17 cellular contexts compared by ENCODE assay signal in genomic region chr9:120883608-120883996, GRCh38.
"Had no signal": no experiment of that assay in that cellular context is flagged by ENCODE, and none has a peak within 500 bp of the region (broad histone marks: within the 10 kb centered on the region; RNA-seq: fewer than 3 reads in every experiment).

No MANE protein-coding gene starts in this region.

- H3K4me3 Mint-ChIP-seq: activated CD4-positive, alpha-beta memory T cell treated with anti-CD3 and anti-CD28 coated beads for 36 hours; activated T-helper 1 cell treated with anti-CD3 and anti-CD28 coated beads, Interleukin-12 subunit alpha, Interleukin-12 subunit beta, Interleukin-2, Interleukin-4 antibody, amounts not matched to agents 30 ng/mL and 10 ng/mL and 1 ng/mL, durations not matched to agents 14 hours and 24 hours and 36 hours; immature natural killer cell; natural killer cell treated with Interleukin-12 subunit alpha and Interleukin-12 subunit beta and Interleukin-15 and Interleukin-18, amount 100 ng/mL, for 72 hours; stimulated activated naive B cell treated with anti-CD40 and anti-IgM and Interleukin-4, amounts not matched to agents 10 μg/mL and 1 μg/mL and 100 μg/mL, for 72 hours had no signal

- H3K9me3 Mint-ChIP-seq: activated CD4-positive, alpha-beta memory T cell treated with anti-CD3 and anti-CD28 coated beads for 36 hours; activated T-helper 1 cell treated with anti-CD3 and anti-CD28 coated beads, Interleukin-12 subunit alpha, Interleukin-12 subunit beta, Interleukin-2, Interleukin-4 antibody, amounts not matched to agents 30 ng/mL and 10 ng/mL and 1 ng/mL, durations not matched to agents 14 hours and 24 hours and 36 hours; effector memory CD8-positive, alpha-beta T cell; immature natural killer cell; natural killer cell treated with Interleukin-12 subunit alpha and Interleukin-12 subunit beta and Interleukin-15 and Interleukin-18, amount 100 ng/mL, for 72 hours; stimulated activated naive B cell treated with anti-CD40 and anti-IgM and Interleukin-4, amounts not matched to agents 10 μg/mL and 1 μg/mL and 100 μg/mL, for 72 hours had no signal

- H3K27ac Mint-ChIP-seq: activated T-helper 1 cell treated with anti-CD3 and anti-CD28 coated beads, Interleukin-12 subunit alpha, Interleukin-12 subunit beta, Interleukin-2, Interleukin-4 antibody, amounts not matched to agents 30 ng/mL and 10 ng/mL and 1 ng/mL, durations not matched to agents 14 hours and 24 hours and 36 hours; effector memory CD8-positive, alpha-beta T cell had no signal

- H3K27me3 Mint-ChIP-seq: activated CD4-positive, alpha-beta memory T cell treated with anti-CD3 and anti-CD28 coated beads for 36 hours; effector memory CD8-positive, alpha-beta T cell had no signal

- H3K27ac ChIP-seq: transverse colon, vagina had no signal

- H3K36me3 ChIP-seq: transverse colon, vagina had no signal

- H3K27me3 ChIP-seq: transverse colon, vagina had no signal

- ATAC-seq: activated CD4-positive, CD25-positive, alpha-beta regulatory T cell treated with anti-CD3 and anti-CD28 coated beads, Interleukin-2, amount 50 U/mL, for 24 hours; stimulated activated naive B cell treated with anti-CD40 and anti-IgM and Interleukin-4, amounts not matched to agents 10 μg/mL and 1 μg/mL and 100 μg/mL, for 72 hours had no signal

- H3K4me3 ChIP-seq: transverse colon, vagina had no signal

- DNase-seq: activated CD4-positive, alpha-beta memory T cell treated with anti-CD3 and anti-CD28 coated beads for 36 hours; activated naive CD4-positive, alpha-beta T cell; dermis blood vessel endothelial cell; effector memory CD8-positive, alpha-beta T cell; foreskin melanocyte; head of caudate nucleus; mesenchymal stem cell; stimulated activated CD4-positive, alpha-beta T cell treated with anti-CD3 and anti-CD28 coated beads, Interleukin-15, amount 100 ng/mL, for 24 hours; stimulated activated CD4-positive, alpha-beta T cell treated with anti-CD3 and anti-CD28 coated beads, Interleukin-4, amount 100 ng/mL, for 1 hour; stimulated activated naive B cell treated with anti-CD40 and anti-IgM and Interleukin-4, amounts not matched to agents 10 μg/mL and 1 μg/mL and 100 μg/mL, for 72 hours; substantia nigra; transverse colon had no signal

- H3K36me3 Mint-ChIP-seq: immature natural killer cell; natural killer cell treated with Interleukin-12 subunit alpha and Interleukin-12 subunit beta and Interleukin-15 and Interleukin-18, amount 100 ng/mL, for 72 hours had no signal
